In genomic region chr11:85132839-85133238, GRCh38 we compare ENCODE assay signal across 16 cellular contexts.
DNase-seq lines count a peak whose midpoint lies in the region; ATAC-seq and TF ChIP-seq lines count a peak whose summit lies in the region.
"Had no signal": no experiment of that assay in that cellular context is flagged by ENCODE, and none has a peak within 500 bp of the region (broad histone marks: within the 10 kb centered on the region; RNA-seq: fewer than 3 reads in every experiment).

No MANE protein-coding gene starts in this region.

- CTCF ChIA-PET in AG04450 (lab: Charles Lee): no interaction called here
- CTCF ChIA-PET in CD8-positive, alpha-beta T cell (lab: Charles Lee): no interaction called here

- TF ChIP-seq CTCF in AG04450 (IDR thresholded peaks at IDR 0.05; ENCODE audit: low read depth, low read length) (no peak), nephron progenitor cell (IDR thresholded peaks at IDR 0.05) (no peak)
- TF ChIP-seq CTCF in CD8-positive, alpha-beta T cell (IDR thresholded peaks at IDR 0.05): no peak

- no peak for DNase-seq in AG04450 (ENCODE audit: low read depth, low spot score)
- peak; percentile 7 for DNase-seq in NCI-H1092 (lab: John Stamatoyannopoulos, UW)
- DNase-seq in nephron progenitor cell: peak; percentile 29
- no peak for DNase-seq in CD8-positive, alpha-beta T cell
- DNase-seq in aorta: no peak
- DNase-seq in DMS153 treated with DMSO at 0.1 percent for 48 hours (lab: John Stamatoyannopoulos, UW; ENCODE audit: unreplicated experiment): no peak
- no peak for DNase-seq in activated effector memory CD4-positive, alpha-beta T cell treated with Interleukin-2 at 50 U/mL for 16 hours
- DNase-seq: activated naive CD4-positive, alpha-beta T cell treated with anti-CD3 and anti-CD28 coated beads for 36 hours; DND-41; effector CD4-positive, alpha-beta T cell; Karpas-422; NCI-H187 treated with DMSO at 0.1 percent for 48 hours; Peyer's patch had no signal

- peaks cover 19% of the 10 kb centered on the region for H3K4me1 Mint-ChIP-seq in nephron progenitor cell
- H3K4me1 Mint-ChIP-seq in CD8-positive, alpha-beta T cell (ENCODE audit: low read depth): no peaks in the 10 kb centered on the region

- intact Hi-C loops in CD8-positive, alpha-beta T cell (cut with DNase I, micrococcal nuclease): no loop called here
- intact Hi-C loops in aorta (cut with DNase I): no loop called here

- no peaks in the 10 kb centered on the region for H3K9me3 Mint-ChIP-seq in nephron progenitor cell
- H3K9me3 Mint-ChIP-seq in CD8-positive, alpha-beta T cell: peaks cover 30% of the 10 kb centered on the region

- H3K27me3 ChIP-seq in AG04450 (ENCODE audit: control insufficient read depth, insufficient read depth, low read length) (no peaks in the 10 kb centered on the region), endocrine pancreas (ENCODE audit: control insufficient read depth, insufficient read depth, low read length) (no peaks in the 10 kb centered on the region), aorta (ENCODE audit: control insufficient read depth in 1 of 2, insufficient read depth in 2 of 2, low read length in 1 of 2) (no peaks in the 10 kb centered on the region)
- H3K27me3 ChIP-seq in CD8-positive, alpha-beta T cell (ENCODE audit: insufficient read depth, low read length): no peaks in the 10 kb centered on the region
- H3K27me3 ChIP-seq: Peyer's patch, vagina had no signal

- H3K36me3 ChIP-seq in endocrine pancreas (ENCODE audit: control insufficient read depth, insufficient read depth, low read length) (no peaks in the 10 kb centered on the region), aorta (ENCODE audit: control insufficient read depth in 1 of 2, insufficient read depth in 2 of 2, low read length in 1 of 2) (no peaks in the 10 kb centered on the region)
- no peaks in the 10 kb centered on the region for H3K36me3 ChIP-seq in CD8-positive, alpha-beta T cell (ENCODE audit: insufficient read depth, low read length)
- H3K36me3 ChIP-seq: Peyer's patch, vagina had no signal

- peak overlapping the region; percentile 61 for H3K4me3 Mint-ChIP-seq in nephron progenitor cell
- H3K4me3 Mint-ChIP-seq in CD8-positive, alpha-beta T cell: no peak overlapping the region
- H3K4me3 Mint-ChIP-seq: activated naive CD4-positive, alpha-beta T cell treated with anti-CD3 and anti-CD28 coated beads for 36 hours had no signal

- H3K9ac ChIP-seq in endocrine pancreas (ENCODE audit: control insufficient read depth, insufficient read depth, low read length): peak overlapping the region; percentile 61

- 4 to 8% methylated on average over 9 of the region's 9 CpGs for whole genome bisulfite sequencing in aorta, 2 donors

- H3K36me3 Mint-ChIP-seq in nephron progenitor cell (ENCODE audit: low read depth): no peaks in the 10 kb centered on the region
- no peaks in the 10 kb centered on the region for H3K36me3 Mint-ChIP-seq in CD8-positive, alpha-beta T cell

- POLR2A ChIA-PET in AG04450 (lab: Yijun Ruan, JAX): no interaction called here
- POLR2A ChIA-PET in CD8-positive, alpha-beta T cell (lab: Charles Lee): no interaction called here

- H3K27ac ChIP-seq in AG04450 (ENCODE audit: low read depth, low read length) (peak overlapping the region; percentile 22), aorta (ENCODE audit: low read depth in 1 of 2, low read length in 2 of 2) (no peak overlapping the region)
- no peak overlapping the region for H3K27ac ChIP-seq in CD8-positive, alpha-beta T cell (ENCODE audit: low read depth, low read length)
- H3K27ac ChIP-seq: Peyer's patch, skin epidermis, vagina had no signal

- no peak for ATAC-seq in CD8-positive, alpha-beta T cell
- no peak for ATAC-seq in aorta (ENCODE audit: low FRiP score)

- no peak overlapping the region for H3K27ac Mint-ChIP-seq in nephron progenitor cell
- H3K27ac Mint-ChIP-seq in CD8-positive, alpha-beta T cell: no peak overlapping the region
- H3K27ac Mint-ChIP-seq: activated naive CD4-positive, alpha-beta T cell treated with anti-CD3 and anti-CD28 coated beads for 36 hours had no signal

- H3K9me3 ChIP-seq in AG04450 (ENCODE audit: control insufficient read depth, insufficient read depth, low read length): no peaks in the 10 kb centered on the region
- no peaks in the 10 kb centered on the region for H3K9me3 ChIP-seq in endocrine pancreas (ENCODE audit: control insufficient read depth, low read length)
- H3K9me3 ChIP-seq in CD8-positive, alpha-beta T cell (ENCODE audit: low read length): peaks cover 5% of the 10 kb centered on the region
- H3K9me3 ChIP-seq in aorta (ENCODE audit: control insufficient read depth, low read length): no peaks in the 10 kb centered on the region
- H3K9me3 ChIP-seq: Peyer's patch, vagina had no signal

- H3K27me3 Mint-ChIP-seq in nephron progenitor cell (ENCODE audit: low read depth, poor library complexity): peaks cover 3% of the 10 kb centered on the region
- H3K27me3 Mint-ChIP-seq in CD8-positive, alpha-beta T cell (ENCODE audit: low read depth): no peaks in the 10 kb centered on the region

- H3K4me1 ChIP-seq in endocrine pancreas (ENCODE audit: control insufficient read depth, insufficient read depth, low read length): peaks cover 7% of the 10 kb centered on the region
- H3K4me1 ChIP-seq in CD8-positive, alpha-beta T cell (ENCODE audit: insufficient read depth, low read length): no peaks in the 10 kb centered on the region
- H3K4me1 ChIP-seq in aorta (ENCODE audit: control insufficient read depth in 1 of 2, insufficient read depth in 2 of 2, low read length in 2 of 2): no peaks in the 10 kb centered on the region
- H3K4me1 ChIP-seq: Peyer's patch, vagina had no signal

- H3K4me3 ChIP-seq in AG04450 (ENCODE audit: low read depth, low read length) (peak overlapping the region; percentile 38), endocrine pancreas (ENCODE audit: control insufficient read depth, insufficient read depth, low read length) (peak overlapping the region; percentile 56), aorta (ENCODE audit: low read length in 2 of 2) (no peak overlapping the region)
- H3K4me3 ChIP-seq in CD8-positive, alpha-beta T cell (ENCODE audit: low read depth, low read length): no peak overlapping the region
- H3K4me3 ChIP-seq: Peyer's patch, skin epidermis, vagina had no signal

Comparison
In these comparisons a context has a peak if more than half of its experiments do, and no peak if none do; other contexts are left out.
1. DNase-seq: peak in NCI-H1092 (single experiment) and nephron progenitor cell (single experiment); none in AG04450 (single experiment), CD8-positive, alpha-beta T cell (0 of 7), aorta (0 of 2), DMS153 treated with DMSO at 0.1 percent for 48 hours (single experiment) and activated effector memory CD4-positive, alpha-beta T cell treated with Interleukin-2 at 50 U/mL for 16 hours (single experiment).
2. H3K4me3 ChIP-seq: peak in AG04450 (single experiment) and endocrine pancreas (single experiment); none in CD8-positive, alpha-beta T cell (single experiment) and aorta (0 of 2).